Comparison of ENCODE assay signal across 1 cellular context in the genomic region with DNA sequence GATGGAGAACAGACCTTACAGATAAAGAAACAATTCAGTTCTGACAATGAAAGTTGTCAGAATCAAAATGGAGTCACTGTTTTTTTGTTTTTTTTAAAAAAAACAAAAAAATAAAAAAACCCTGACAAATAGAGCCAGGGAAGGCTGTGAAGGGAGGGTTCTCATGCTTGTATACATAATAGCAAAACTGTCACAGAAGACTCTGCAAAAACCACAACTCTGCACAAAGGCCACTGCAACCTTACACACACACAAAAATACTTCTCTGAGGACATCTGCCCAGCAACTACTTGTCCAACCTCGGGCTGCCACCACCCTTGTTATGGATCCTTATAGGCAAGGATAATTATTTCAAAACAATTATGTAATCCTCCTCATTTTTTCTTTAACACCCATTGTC.
A peak's percentile ranks its signal among the peaks of the same experiment; 100 is the strongest.
TF ChIP-seq lines count a peak whose summit lies in the region.

No MANE protein-coding gene starts in this region.

TF ChIP-seq in GM12878, 131 proteins besides CTCF, POLR2A, EP300 and RAD21:
- peak; percentile 38 for TF ChIP-seq ZNF384 (IDR thresholded peaks at IDR 0.05; ENCODE audit: borderline replicate concordance, low read depth, low read length)
- no peak for TF ChIP-seq ATF3 (IDR thresholded peaks at IDR 0.05; ENCODE audit: borderline replicate concordance, extremely low read depth, low read depth, low read length)
